Comparison of ENCODE assay signal across 14 cellular contexts in genomic region chr2:183359867-183360266, GRCh38.
DNase-seq lines count a peak whose midpoint lies in the region; ATAC-seq, FAIRE-seq and TF ChIP-seq lines count a peak whose summit lies in the region.
"Had no signal": no experiment of that assay in that cellular context is flagged by ENCODE, and none has a peak within 500 bp of the region (broad histone marks: within the 10 kb centered on the region; RNA-seq: fewer than 3 reads in every experiment).

No MANE protein-coding gene starts in this region.

- peak; percentile 5 for DNase-seq in NCI-H82 (lab: John Stamatoyannopoulos, UW)
- DNase-seq in NCI-H82 treated with DMSO at 0.1 percent for 48 hours (lab: John Stamatoyannopoulos, UW; ENCODE audit: unreplicated experiment): no peak
- no peak for DNase-seq in OCI-LY7 (ENCODE audit: low spot score)
- DNase-seq in endothelial cell of umbilical vein (ENCODE audit: low read depth, low spot score): peak; percentile 48
- peak; percentile 10 for DNase-seq in renal cortical epithelial cell (ENCODE audit: low read depth)
- no peak for DNase-seq in gastrocnemius medialis
- no peak for DNase-seq in spleen
- DNase-seq: NCI-H2171, RPMI8226, transverse colon had no signal

- TF ChIP-seq POLR2A in endothelial cell of umbilical vein (IDR thresholded peaks at IDR 0.05; ENCODE audit: low read depth, low read length) (no peak), gastrocnemius medialis (IDR thresholded peaks at IDR 0.05) (no peak), spleen (IDR thresholded peaks at IDR 0.05) (no peak)

- no peak overlapping the region for H2AFZ ChIP-seq in OCI-LY7 (ENCODE audit: low read length)
- no peak overlapping the region for H2AFZ ChIP-seq in endothelial cell of umbilical vein (ENCODE audit: low read depth, low read length)

- WGBS in spleen, 5 donors: 65 to 83% (median 74%) methylated on average over 2 of the region's 2 CpGs

- CTCF ChIA-PET in OCI-LY7 (lab: Charles Lee; ENCODE audit: unreplicated experiment): no interaction called here
- CTCF ChIA-PET in endothelial cell of umbilical vein (lab: Charles Lee): interaction anchor here (1.2 to 9.8 kb wide), 6 partner anchors 20 to 113 kb away, joined by 4 to 340 read pairs (median 6); no protein-coding TSS in a partner anchor

- no peaks in the 10 kb centered on the region for H3K9me2 ChIP-seq in OCI-LY7 (ENCODE audit: insufficient read depth, low read length)

- no peaks in the 10 kb centered on the region for H3K79me2 ChIP-seq in OCI-LY7 (ENCODE audit: insufficient read depth, low read depth, low read length)
- H3K79me2 ChIP-seq in endothelial cell of umbilical vein (ENCODE audit: control insufficient read depth, insufficient read depth, low read length): no peaks in the 10 kb centered on the region

- H3K4me1 ChIP-seq in OCI-LY7 (ENCODE audit: insufficient read depth, low read length, poor library complexity, severe bottlenecking) (no peaks in the 10 kb centered on the region), endothelial cell of umbilical vein (ENCODE audit: control insufficient read depth, extremely low read depth, insufficient read depth, low read length) (no peaks in the 10 kb centered on the region), gastrocnemius medialis (no peaks in the 10 kb centered on the region), spleen (no peaks in the 10 kb centered on the region)
- H3K4me1 ChIP-seq: transverse colon had no signal

- H3K36me3 ChIP-seq in OCI-LY7 (ENCODE audit: insufficient read depth, low read length): no peaks in the 10 kb centered on the region
- H3K36me3 ChIP-seq in endothelial cell of umbilical vein (ENCODE audit: control insufficient read depth in 2 of 2, extremely low read depth in 1 of 2, insufficient read depth in 2 of 2, low read length in 2 of 2): no peaks in the 10 kb centered on the region
- no peaks in the 10 kb centered on the region for H3K36me3 ChIP-seq in gastrocnemius medialis
- H3K36me3 ChIP-seq in spleen: no peaks in the 10 kb centered on the region
- H3K36me3 ChIP-seq: transverse colon had no signal

- in situ Hi-C loops in gastrocnemius medialis (cut with MboI; ENCODE audit: low sequenced_read_pairs in 4 of 4): no loop called here

- POLR2A ChIA-PET in OCI-LY7 (lab: Charles Lee) (interaction anchor here (1.1 to 1.8 kb wide), 2 partner anchors 10 to 16 kb away, joined by 3 to 12 read pairs; no protein-coding TSS in a partner anchor), endothelial cell of umbilical vein (lab: Charles Lee) (no interaction called here)

- H3K27me3 ChIP-seq in endothelial cell of umbilical vein (ENCODE audit: control insufficient read depth in 2 of 2, insufficient read depth in 2 of 2, low read length in 2 of 2) (no peaks in the 10 kb centered on the region), gastrocnemius medialis (no peaks in the 10 kb centered on the region), spleen (replicated peaks in 1 of 7) (no peaks in the 10 kb centered on the region)
- H3K27me3 ChIP-seq: transverse colon had no signal

- ATAC-seq in gastrocnemius medialis: no peak
- no peak for ATAC-seq in HG03439 (IDR thresholded peaks at IDR 0.05; ENCODE audit: unreplicated experiment)

- H3K9me3 ChIP-seq in OCI-LY7 (ENCODE audit: low read length) (no peaks in the 10 kb centered on the region), endothelial cell of umbilical vein (replicated peaks; ENCODE audit: control insufficient read depth, insufficient read depth, low read length) (no peaks in the 10 kb centered on the region), gastrocnemius medialis (peaks cover 0 to 2% (median 0%) of the 10 kb centered on the region in 3 donors), spleen (no peaks in the 10 kb centered on the region)
- H3K9me3 ChIP-seq: transverse colon had no signal

- H3K9me1 ChIP-seq in endothelial cell of umbilical vein (replicated peaks; ENCODE audit: control insufficient read depth, extremely low read depth, insufficient read depth, low read length): no peaks in the 10 kb centered on the region

- no peak overlapping the region for H3K27ac ChIP-seq in OCI-LY7 (ENCODE audit: low read depth, low read length, poor library complexity, severe bottlenecking)
- H3K27ac ChIP-seq in endothelial cell of umbilical vein (ENCODE audit: insufficient read depth, low read depth, low read length): no peak overlapping the region
- no peak overlapping the region for H3K27ac ChIP-seq in gastrocnemius medialis
- no peak overlapping the region for H3K27ac ChIP-seq in spleen
- H3K27ac ChIP-seq: KMS-11, transverse colon had no signal

- dilution Hi-C loops in endothelial cell of umbilical vein (cut with MboI; ENCODE audit: extremely low pct_ligation_motif_present, low sequenced_read_pairs): no loop called here

- intact Hi-C loops in OCI-LY7 (cut with micrococcal nuclease; ENCODE audit: unreplicated experiment): no loop called here
- intact Hi-C loops in endothelial cell of umbilical vein (cut with micrococcal nuclease): loop anchor here (1.0 kb wide), 2 partner anchors 65 to 111 kb away; no protein-coding TSS in a partner anchor
- intact Hi-C loops in gastrocnemius medialis (cut with DNase I; ENCODE audit: low total_unique reads): no loop called here
- intact Hi-C loops in spleen (cut with DNase I; ENCODE audit: low total_unique reads): no loop called here

- TF ChIP-seq CTCF in OCI-LY7 (conservative IDR thresholded peaks at IDR 0.05; ENCODE audit: low read length): peak; percentile 31; the same call in 1 of the 2 replicates
- peak in 1 of 2 donors; percentile 11 for TF ChIP-seq CTCF in endothelial cell of umbilical vein (IDR thresholded peaks at IDR 0.05; ENCODE audit: extremely low read depth in 1 of 2, insufficient read depth in 1 of 2, low read depth in 1 of 2, low read length in 2 of 2)
- no peak for TF ChIP-seq CTCF in gastrocnemius medialis (IDR thresholded peaks at IDR 0.05 in 4 of 5, conservative IDR thresholded peaks at IDR 0.05 in 1 of 5)
- TF ChIP-seq CTCF in spleen (IDR thresholded peaks at IDR 0.05 in 8 of 11, conservative IDR thresholded peaks at IDR 0.05 in 3 of 11): no peak

- FAIRE-seq in endothelial cell of umbilical vein (lab: Jason Lieb, UNC): peak; percentile 24
- FAIRE-seq: endometrium, TTC549 had no signal

- H4K20me1 ChIP-seq in OCI-LY7 (ENCODE audit: insufficient read depth, low read length): no peaks in the 10 kb centered on the region
- no peaks in the 10 kb centered on the region for H4K20me1 ChIP-seq in endothelial cell of umbilical vein (replicated peaks; ENCODE audit: control insufficient read depth, extremely low read depth, insufficient read depth, low read length)

- H3K4me2 ChIP-seq in OCI-LY7 (ENCODE audit: low read length): no peak overlapping the region
- no peak overlapping the region for H3K4me2 ChIP-seq in endothelial cell of umbilical vein (ENCODE audit: insufficient read depth, low read length)
- H3K4me2 ChIP-seq: KMS-11 had no signal

- BruUV-seq in OCI-LY7 (replicated peaks; lab: Mats Ljungman, UMichigan) (no TSS peak), endothelial cell of umbilical vein (replicated peaks; lab: Mats Ljungman, UMichigan) (no TSS peak)

- no peak overlapping the region for H3K4me3 ChIP-seq in OCI-LY7 (ENCODE audit: low read depth, low read length, poor library complexity, severe bottlenecking)
- no peak overlapping the region for H3K4me3 ChIP-seq in endothelial cell of umbilical vein (replicated peaks in 1 of 3; ENCODE audit: insufficient read depth in 1 of 3, low read depth in 1 of 3, low read length in 3 of 3)
- H3K4me3 ChIP-seq in gastrocnemius medialis: no peak overlapping the region
- H3K4me3 ChIP-seq in spleen: no peak overlapping the region
- H3K4me3 ChIP-seq: transverse colon had no signal

- H3K9ac ChIP-seq in endothelial cell of umbilical vein (replicated peaks; ENCODE audit: extremely low read depth, insufficient read depth, low read length): no peak overlapping the region
- H3K9ac ChIP-seq: KMS-11 had no signal

TF ChIP-seq in endothelial cell of umbilical vein, 7 proteins besides CTCF, POLR2A, EP300 and RAD21:
- no peak for TF ChIP-seq EZH2 (IDR thresholded peaks at IDR 0.05; ENCODE audit: borderline replicate concordance, low read depth, low read length, severe bottlenecking)
- no peak for TF ChIP-seq POLR2AphosphoS5 (IDR thresholded peaks at IDR 0.05; ENCODE audit: insufficient read depth, low read depth, low read length)
- no peak for TF ChIP-seq MYC (IDR thresholded peaks at IDR 0.05; ENCODE audit: low read depth, low read length)
- peak; percentile 20 for TF ChIP-seq GATA2 (IDR thresholded peaks at IDR 0.05; ENCODE audit: insufficient read depth, insufficient read length, low read depth, low read length)

Comparison
In these comparisons a context has a peak if more than half of its experiments do, and no peak if none do; other contexts are left out.
1. DNase-seq: peak in NCI-H82 (single experiment), endothelial cell of umbilical vein (single experiment) and renal cortical epithelial cell (single experiment); none in NCI-H82 treated with DMSO at 0.1 percent for 48 hours (single experiment), OCI-LY7 (single experiment), gastrocnemius medialis (0 of 2) and spleen (single experiment).